In genomic region chr11:18853086-18853720, GRCh38 we compare ENCODE assay signal across 8 cellular contexts.
DNase-seq lines count a peak whose midpoint lies in the region; ATAC-seq and TF ChIP-seq lines count a peak whose summit lies in the region.

No MANE protein-coding gene starts in this region.

- no peak for TF ChIP-seq POLR2A in breast epithelium (IDR thresholded peaks at IDR 0.05)
- no peak for TF ChIP-seq POLR2A in esophagus squamous epithelium (IDR thresholded peaks at IDR 0.05)
- no peak for TF ChIP-seq POLR2A in thyroid gland (IDR thresholded peaks at IDR 0.05)

- DNase-seq in MCF 10A (ENCODE audit: unreplicated experiment): peak; percentile 50
- DNase-seq in breast epithelium (ENCODE audit: low spot score in 2 of 2): no peak
- peak; percentile 41 for DNase-seq in NCI-H69 (lab: John Stamatoyannopoulos, UW)
- DNase-seq in esophagus squamous epithelium (lab: John Stamatoyannopoulos, UW): no peak
- DNase-seq in thyroid gland: peak in 1 of 2 donors; percentile 5
- DNase-seq in activated CD8-positive, alpha-beta memory T cell treated with anti-CD3 and anti-CD28 coated beads, Interleukin-2, amount 50 U/mL, for 48 hours: no peak
- DNase-seq in omental fat pad (ENCODE audit: low spot score): no peak

- H3K4me3 ChIP-seq in breast epithelium: no peak overlapping the region
- no peak overlapping the region for H3K4me3 ChIP-seq in esophagus squamous epithelium
- H3K4me3 ChIP-seq in thyroid gland (replicated peaks in 1 of 3): no peak overlapping the region

- no peaks in the 10 kb centered on the region for H3K27me3 ChIP-seq in breast epithelium
- no peaks in the 10 kb centered on the region for H3K27me3 ChIP-seq in esophagus squamous epithelium
- no peaks in the 10 kb centered on the region for H3K27me3 ChIP-seq in thyroid gland

- whole genome bisulfite sequencing in esophagus squamous epithelium, 2 donors: 10 to 16% methylated on average over 2 to 4 of the region's 5 CpGs
- WGBS in thyroid gland, 2 donors: 25 to 38% methylated on average over 5 of the region's 5 CpGs

- H3K9me3 ChIP-seq in breast epithelium: no peaks in the 10 kb centered on the region
- no peaks in the 10 kb centered on the region for H3K9me3 ChIP-seq in esophagus squamous epithelium
- no peaks in the 10 kb centered on the region for H3K9me3 ChIP-seq in thyroid gland

- no peaks in the 10 kb centered on the region for H3K36me3 Mint-ChIP-seq in MCF 10A (ENCODE audit: insufficient read depth, unreplicated experiment)

- H3K36me3 ChIP-seq in breast epithelium (no peaks in the 10 kb centered on the region), esophagus squamous epithelium (no peaks in the 10 kb centered on the region), thyroid gland (no peaks in the 10 kb centered on the region)

- no peaks in the 10 kb centered on the region for H3K9me3 Mint-ChIP-seq in MCF 10A (ENCODE audit: unreplicated experiment)

- no peak overlapping the region for H3K27ac ChIP-seq in breast epithelium
- no peak overlapping the region for H3K27ac ChIP-seq in esophagus squamous epithelium
- no peak overlapping the region for H3K27ac ChIP-seq in thyroid gland

- H3K4me1 Mint-ChIP-seq in MCF 10A (ENCODE audit: insufficient read depth, unreplicated experiment): no peaks in the 10 kb centered on the region

- no peak overlapping the region for H3K27ac Mint-ChIP-seq in MCF 10A (ENCODE audit: low read depth, unreplicated experiment)

- POLR2A ChIA-PET in MCF 10A (lab: Yijun Ruan, JAX): interaction anchor here (0.6 to 0.7 kb wide), 2 partner anchors 49 to 250 kb away, joined by 3 to 4 read pairs; no protein-coding TSS in a partner anchor

- TF ChIP-seq CTCF in MCF 10A (IDR thresholded peaks at IDR 0.05; ENCODE audit: unreplicated experiment) (peak; percentile 62), breast epithelium (IDR thresholded peaks at IDR 0.05) (peak in 1 of 3 donors; percentile 24), esophagus squamous epithelium (IDR thresholded peaks at IDR 0.05) (peak in 4 of 6 experiments; percentile 27 to 67 (median 30)), thyroid gland (IDR thresholded peaks at IDR 0.05) (peak in 4 of 6 experiments; percentile 23 to 50 (median 42)), omental fat pad (IDR thresholded peaks at IDR 0.05) (no peak)

- H3K27me3 Mint-ChIP-seq in MCF 10A (ENCODE audit: insufficient read depth, unreplicated experiment): peaks cover 82% of the 10 kb centered on the region

- peak; percentile 64 for ATAC-seq in HG02759 (IDR thresholded peaks at IDR 0.05; ENCODE audit: unreplicated experiment)
- ATAC-seq in omental fat pad (ENCODE audit: low FRiP score): no peak

- intact Hi-C loops in MCF 10A (cut with micrococcal nuclease) (loop anchor here (1.0 kb wide), 2 partner anchors 8 to 78 kb away; no protein-coding TSS in a partner anchor), breast epithelium (cut with DNase I; ENCODE audit: low total_unique reads) (no loop called here), esophagus squamous epithelium (cut with DNase I) (no loop called here), thyroid gland (cut with DNase I) (no loop called here)

- H3K4me3 Mint-ChIP-seq in MCF 10A (ENCODE audit: unreplicated experiment): no peak overlapping the region

- H3K4me1 ChIP-seq in breast epithelium: no peaks in the 10 kb centered on the region
- no peaks in the 10 kb centered on the region for H3K4me1 ChIP-seq in esophagus squamous epithelium
- H3K4me1 ChIP-seq in thyroid gland: no peaks in the 10 kb centered on the region

- CTCF ChIA-PET in MCF 10A (lab: Yijun Ruan, JAX): interaction anchor here (0.6 to 5.6 kb wide), 32 partner anchors 10 to 1865 kb away, joined by 3 to 37 read pairs (median 3); no protein-coding TSS in a partner anchor

- BruUV-seq in MCF 10A (replicated peaks; lab: Mats Ljungman, UMichigan): no TSS peak

Comparison
In these comparisons a context has a peak if more than half of its experiments do, and no peak if none do; other contexts are left out.
1. DNase-seq: peak in MCF 10A (single experiment) and NCI-H69 (single experiment); none in breast epithelium (0 of 2), esophagus squamous epithelium (single experiment), activated CD8-positive, alpha-beta memory T cell treated with anti-CD3 and anti-CD28 coated beads, Interleukin-2, amount 50 U/mL, for 48 hours (single experiment) and omental fat pad (single experiment).
2. CTCF ChIP-seq: peak in MCF 10A (single experiment), esophagus squamous epithelium (4 of 6) and thyroid gland (4 of 6); none in omental fat pad (0 of 3).